In genomic region chr2:199818754-199819153, GRCh38 we compare ENCODE assay signal across 17 cellular contexts. TPM values are rescaled to one million over a fixed set of nuclear protein-coding genes. Genes with fewer than 3 reads are reported as not detected.
DNase-seq lines count a peak whose midpoint lies in the region; ATAC-seq and TF ChIP-seq lines count a peak whose summit lies in the region.
"Had no signal": no experiment of that assay in that cellular context is flagged by ENCODE, and none has a peak within 500 bp of the region (broad histone marks: within the 10 kb centered on the region; RNA-seq: fewer than 3 reads in every experiment).

No MANE protein-coding gene starts in this region.

- H3K9me3 ChIP-seq in BLaER1 treated with 17β-estradiol and CSF1 and Interleukin-3, amounts not matched to agents 10 nM and 100 nM (replicated peaks in 1 of 11): no peaks in the 10 kb centered on the region

- H3K4me2 ChIP-seq in BLaER1 treated with 17β-estradiol and CSF1 and Interleukin-3, amounts not matched to agents 10 nM and 100 nM: peak overlapping the region in 7 of 11 experiments; percentile 8 to 86 (median 61); a peak in 12 of 22 replicates

- no peaks in the 10 kb centered on the region for H3K36me3 ChIP-seq in BLaER1 treated with 17β-estradiol and CSF1 and Interleukin-3, amounts not matched to agents 10 nM and 100 nM

- H3K4me1 ChIP-seq in BLaER1 treated with 17β-estradiol and CSF1 and Interleukin-3, amounts not matched to agents 10 nM and 100 nM: peaks cover 15 to 51% (median 41%) of the 10 kb centered on the region in 10 experiments

- DNase-seq in NCI-H69 (lab: John Stamatoyannopoulos, UW) (peak; percentile 55), type B pancreatic cell (ENCODE audit: extremely low spot score, unreplicated experiment) (no peak), G401 (ENCODE audit: low spot score) (no peak)
- DNase-seq: C1 segment of cervical spinal cord; CD4-positive, CD25-positive, alpha-beta regulatory T cell; CD8-positive, alpha-beta memory T cell; DMS 273 treated with DMSO at 0.1 percent for 48 hours; DND-41; EL; GM23248; HCEC 1CT; IMR-90 had no signal

- no peaks in the 10 kb centered on the region for H3K9me3 Mint-ChIP-seq in type B pancreatic cell
- H3K9me3 Mint-ChIP-seq: CD8-positive, alpha-beta memory T cell had no signal

- peak overlapping the region; percentile 42 for H3K4me3 Mint-ChIP-seq in type B pancreatic cell
- H3K4me3 Mint-ChIP-seq: B cell; CD4-positive, CD25-positive, alpha-beta regulatory T cell; CD8-positive, alpha-beta memory T cell had no signal

- no peak overlapping the region for H3K9ac ChIP-seq in BLaER1 treated with 17β-estradiol and CSF1 and Interleukin-3, amounts not matched to agents 10 nM and 100 nM
- H3K9ac ChIP-seq: GM23248 had no signal

- H3K27ac Mint-ChIP-seq in type B pancreatic cell: peak overlapping the region; percentile 21
- H3K27ac Mint-ChIP-seq: B cell; CD4-positive, CD25-positive, alpha-beta regulatory T cell had no signal

- H3K27me3 ChIP-seq in BLaER1 treated with 17β-estradiol and CSF1 and Interleukin-3, amounts not matched to agents 10 nM and 100 nM: peaks cover 13 to 42% (median 29%) of the 10 kb centered on the region in 11 experiments; a peak in 17 of 22 replicates

- H3K27ac ChIP-seq in BLaER1 treated with 17β-estradiol and CSF1 and Interleukin-3, amounts not matched to agents 10 nM and 100 nM: no peak overlapping the region
- H3K27ac ChIP-seq: GM23248, HL-60 had no signal

- in situ Hi-C loops in G401 (cut with HindIII; ENCODE audit: low sequenced_read_pairs): no loop called here

- peaks cover 0 to 5% (median 0%) of the 10 kb centered on the region in 11 experiments; a peak in 2 of 22 replicates for H4K20me1 ChIP-seq in BLaER1 treated with 17β-estradiol and CSF1 and Interleukin-3, amounts not matched to agents 10 nM and 100 nM

- H3K4me1 Mint-ChIP-seq in type B pancreatic cell (ENCODE audit: unreplicated experiment): peaks cover 6% of the 10 kb centered on the region
- H3K4me1 Mint-ChIP-seq: B cell; CD4-positive, CD25-positive, alpha-beta regulatory T cell; CD8-positive, alpha-beta memory T cell had no signal

- TF ChIP-seq CTCF in type B pancreatic cell (conservative IDR thresholded peaks at IDR 0.05): no peak

- H3K36me3 Mint-ChIP-seq in type B pancreatic cell: no peaks in the 10 kb centered on the region
- H3K36me3 Mint-ChIP-seq: CD4-positive, CD25-positive, alpha-beta regulatory T cell had no signal

- H3K27me3 Mint-ChIP-seq in type B pancreatic cell: no peaks in the 10 kb centered on the region
- H3K27me3 Mint-ChIP-seq: B cell had no signal

- H3K4me3 ChIP-seq in BLaER1 treated with 17β-estradiol and CSF1 and Interleukin-3, amounts not matched to agents 10 nM and 100 nM: no peak overlapping the region
- H3K4me3 ChIP-seq: GM23248 had no signal

- ATAC-seq in esophagus mucosa: peak; percentile 27
- ATAC-seq in HG03432 (IDR thresholded peaks at IDR 0.05; ENCODE audit: unreplicated experiment): no peak

RNA-seq across cellular contexts. Expression of gene FTCDNL1, which starts 32.2 kb away (rescaled TPM):
- total RNA-seq in esophagus mucosa (1.6 TPM), type B pancreatic cell (ENCODE audit: low replicate concordance) (0.95 and 1.3 TPM in 2 replicates)
- 0.10 TPM in 1 of 2 replicates, not detected in the other for total RNA-seq in G401 (2014; rRNA removed; shearing (Covaris generic))
